In the genomic region with DNA sequence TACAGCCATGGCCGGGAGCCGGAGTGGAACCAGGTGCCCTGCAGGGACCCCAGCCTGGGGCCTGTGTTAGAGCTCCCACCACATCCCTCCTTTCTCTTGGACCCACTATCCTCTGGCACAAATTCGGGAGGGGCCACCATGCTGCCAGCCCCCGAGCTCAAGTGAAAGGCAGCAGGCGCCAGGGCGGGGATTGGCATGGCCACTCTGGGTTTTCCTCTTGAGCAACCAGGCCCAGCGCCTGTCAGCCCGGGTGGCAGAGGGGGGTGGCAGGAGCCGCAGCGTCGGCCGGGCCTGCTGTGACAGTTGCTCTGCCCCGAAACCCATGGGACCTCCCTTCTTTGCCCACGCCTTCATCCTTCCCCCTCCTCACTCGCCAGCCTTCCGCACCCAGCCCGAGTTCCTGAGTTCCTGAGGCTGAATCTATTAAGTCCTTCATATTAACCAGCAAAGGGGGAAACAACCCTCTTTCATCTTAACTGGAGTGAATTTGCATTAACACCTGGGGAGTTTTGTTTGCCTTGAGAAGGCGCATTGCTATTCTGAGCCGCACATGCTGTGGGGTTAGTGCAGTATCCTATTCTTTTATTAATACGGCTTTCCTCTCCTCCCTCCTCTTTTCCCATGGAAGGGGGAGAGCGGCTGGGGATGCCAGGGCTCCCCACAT, we compare ENCODE assay signal across 13 cellular contexts. TPM values are rescaled to one million over a fixed set of nuclear protein-coding genes. Genes with fewer than 3 reads are reported as not detected.
DNase-seq lines count a peak whose midpoint lies in the region; ATAC-seq and TF ChIP-seq lines count a peak whose summit lies in the region.
"Had no signal": no experiment of that assay in that cellular context is flagged by ENCODE, and none has a peak within 500 bp of the region (broad histone marks: within the 10 kb centered on the region; RNA-seq: fewer than 3 reads in every experiment).

No MANE protein-coding gene starts in this region.

- no peaks in the 10 kb centered on the region for H3K36me3 ChIP-seq in HAP-1 (replicated peaks)

- H3K4me3 ChIP-seq in HAP-1: no peak overlapping the region

- ATAC-seq in WTC11: no peak
- ATAC-seq: T-cell had no signal

- in situ Hi-C loops in HAP-1 (cut with MboI; ENCODE audit: low sequenced_read_pairs): no loop called here

- H3K27ac Mint-ChIP-seq in WTC11 (no peak overlapping the region), nephron progenitor cell (no peak overlapping the region), chondrocyte (ENCODE audit: unreplicated experiment) (no peak overlapping the region)
- H3K27ac Mint-ChIP-seq: activated naive CD8-positive, alpha-beta T cell; CD4-positive, alpha-beta memory T cell; dendritic cell treated with granulocyte-macrophage colony-stimulating factor and Interleukin-4, amounts not matched to agents 40 ng/mL and 50 ng/mL, for 4 days; T-cell had no signal

- H3K4me1 ChIP-seq in HAP-1: no peaks in the 10 kb centered on the region

- H3K36me3 Mint-ChIP-seq in WTC11 (no peaks in the 10 kb centered on the region), nephron progenitor cell (ENCODE audit: low read depth) (peaks cover 3% of the 10 kb centered on the region), chondrocyte (ENCODE audit: low read depth) (peaks cover 2% of the 10 kb centered on the region)
- H3K36me3 Mint-ChIP-seq: activated naive CD8-positive, alpha-beta T cell; T-cell had no signal

- CTCF ChIA-PET in WTC11 (lab: Charles Lee): interaction anchor here (0.5 to 7.1 kb wide), 10 partner anchors 13 to 585 kb away, joined by 3 to 105 read pairs (median 6); partner anchors contain the start of gene THOC5

- H3K9me3 ChIP-seq in HAP-1: no peaks in the 10 kb centered on the region

- TF ChIP-seq CTCF in WTC11 (IDR thresholded peaks at IDR 0.05) (no peak), nephron progenitor cell (IDR thresholded peaks at IDR 0.05) (no peak), chondrocyte (IDR thresholded peaks at IDR 0.05) (no peak)

- no peaks in the 10 kb centered on the region for H3K27me3 ChIP-seq in HAP-1 (ENCODE audit: low read depth)

- H3K4me1 Mint-ChIP-seq in WTC11 (peaks cover 47% of the 10 kb centered on the region), nephron progenitor cell (peaks cover 57% of the 10 kb centered on the region), chondrocyte (ENCODE audit: low read depth) (no peaks in the 10 kb centered on the region)

- peak overlapping the region; percentile 34; the same call in 1 of the 2 replicates for H3K4me3 Mint-ChIP-seq in WTC11
- no peak overlapping the region for H3K4me3 Mint-ChIP-seq in nephron progenitor cell
- H3K4me3 Mint-ChIP-seq in chondrocyte (ENCODE audit: unreplicated experiment): no peak overlapping the region
- H3K4me3 Mint-ChIP-seq: activated naive CD8-positive, alpha-beta T cell; CD4-positive, alpha-beta memory T cell; dendritic cell treated with granulocyte-macrophage colony-stimulating factor and Interleukin-4, amounts not matched to agents 40 ng/mL and 50 ng/mL, for 4 days; T-cell had no signal

- peak in 10 of 14 donors; percentile 24 to 77 (median 52) for DNase-seq in C1 segment of cervical spinal cord (lab: John Stamatoyannopoulos, UW)
- DNase-seq in NCI-H1092 (lab: John Stamatoyannopoulos, UW): peak; percentile 39
- no peak for DNase-seq in WTC11 (ENCODE audit: low spot score)
- peak; percentile 77 for DNase-seq in medulla oblongata (ENCODE audit: extremely low spot score)
- DNase-seq in nephron progenitor cell: no peak
- DNase-seq in stimulated activated naive CD4-positive, alpha-beta T cell treated with Interleukin-2 at 50 U/mL for 16 hours (lab: John Stamatoyannopoulos, UW): no peak
- no peak for DNase-seq in HAP-1 (ENCODE audit: low spot score in 2 of 2)
- no peak for DNase-seq in chondrocyte (ENCODE audit: low spot score)
- DNase-seq: CD4-positive, alpha-beta memory T cell; T-cell had no signal

- H3K27me3 Mint-ChIP-seq in WTC11 (ENCODE audit: low read depth) (peaks cover 40% of the 10 kb centered on the region), nephron progenitor cell (ENCODE audit: low read depth, poor library complexity) (peaks cover 88% of the 10 kb centered on the region), chondrocyte (ENCODE audit: low read depth) (peaks cover 16% of the 10 kb centered on the region)
- H3K27me3 Mint-ChIP-seq: activated naive CD8-positive, alpha-beta T cell had no signal

- H3K9me3 Mint-ChIP-seq in WTC11 (no peaks in the 10 kb centered on the region), nephron progenitor cell (no peaks in the 10 kb centered on the region), chondrocyte (ENCODE audit: low read depth) (no peaks in the 10 kb centered on the region)
- H3K9me3 Mint-ChIP-seq: CD4-positive, alpha-beta memory T cell; dendritic cell treated with granulocyte-macrophage colony-stimulating factor and Interleukin-4, amounts not matched to agents 40 ng/mL and 50 ng/mL, for 4 days; T-cell had no signal

- POLR2A ChIA-PET in WTC11 (lab: Charles Lee): interaction anchor here (0.6 kb wide), 1 partner anchor 11 kb away, joined by 3 read pairs; no protein-coding TSS in a partner anchor

TF ChIP-seq in WTC11, 78 proteins besides CTCF, POLR2A, EP300 and RAD21:
- TF ChIP-seq ZNF416 (CRISPR knock-in tag; IDR thresholded peaks at IDR 0.05): no peak
- TF ChIP-seq ZNF532 (CRISPR knock-in tag; IDR thresholded peaks at IDR 0.05; ENCODE audit: borderline replicate concordance): no peak
- 0 out of 2 replicates have a peak, but pooled peaks have one; percentile 26 for TF ChIP-seq TEAD1 (CRISPR knock-in tag; IDR thresholded peaks at IDR 0.05)
- TF ChIP-seq ZNF317 (CRISPR knock-in tag; IDR thresholded peaks at IDR 0.05; ENCODE audit: borderline replicate concordance, low read depth): no peak
- TF ChIP-seq ZNF263 (CRISPR knock-in tag; IDR thresholded peaks at IDR 0.05; ENCODE audit: low read depth): no peak
TF ChIP-seq in WTC11: peak in this region for 1.

RNA-seq across cellular contexts. Expression of gene CABP7, which starts 16.7 kb away (rescaled TPM):
- total RNA-seq in WTC11 (2021): 0.11 to 0.17 TPM in 2 of 3 replicates, not detected in the other
- not detected in 3 replicates for total RNA-seq in chondrocyte
- total RNA-seq: CD4-positive, alpha-beta memory T cell; NCI-H460 had no signal

Comparison
In these comparisons a context has a peak if more than half of its experiments do, and no peak if none do; other contexts are left out.
1. DNase-seq: peak in C1 segment of cervical spinal cord (10 of 14), NCI-H1092 (single experiment) and medulla oblongata (single experiment); none in WTC11 (single experiment), nephron progenitor cell (single experiment), stimulated activated naive CD4-positive, alpha-beta T cell treated with Interleukin-2 at 50 U/mL for 16 hours (single experiment), HAP-1 (0 of 2) and chondrocyte (single experiment).